Comparison of ENCODE assay signal across 15 cellular contexts in the genomic region with DNA sequence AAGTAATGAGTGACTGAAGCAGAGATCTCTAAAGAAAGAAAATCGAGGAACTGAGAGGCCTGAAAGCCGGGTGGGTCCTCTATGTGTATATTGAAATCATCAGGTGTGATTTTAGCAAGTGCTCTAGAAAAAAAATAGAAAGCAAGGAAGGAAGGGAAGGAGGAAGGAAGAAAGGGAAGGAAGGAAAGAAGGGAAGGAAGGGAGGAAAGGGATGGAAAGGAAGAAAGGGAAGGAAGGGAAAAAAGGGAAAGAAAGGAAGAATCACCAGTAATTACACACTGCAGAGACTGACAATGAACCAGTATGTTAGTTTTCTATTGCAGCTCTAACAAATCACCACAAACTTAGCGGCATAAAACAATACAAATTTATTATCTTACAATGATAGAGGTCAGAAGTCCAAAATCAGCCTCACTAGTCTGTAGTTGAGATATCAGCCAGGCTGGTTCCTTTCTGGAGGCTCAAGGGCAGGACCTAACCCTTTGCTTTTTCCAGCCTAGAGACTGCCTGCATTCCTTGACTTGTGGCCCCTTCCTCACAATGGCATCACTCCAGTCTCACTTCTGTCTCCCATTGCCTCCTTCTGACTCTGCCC. TPM values are rescaled to one million over a fixed set of nuclear protein-coding genes. Genes with fewer than 3 reads are reported as not detected.
DNase-seq lines count a peak whose midpoint lies in the region; ATAC-seq and TF ChIP-seq lines count a peak whose summit lies in the region.
"Had no signal": no experiment of that assay in that cellular context is flagged by ENCODE, and none has a peak within 500 bp of the region (broad histone marks: within the 10 kb centered on the region; RNA-seq: fewer than 3 reads in every experiment).

No MANE protein-coding gene starts in this region.

- H3K9ac ChIP-seq in colonic mucosa (ENCODE audit: low read depth in 2 of 2, low read length in 2 of 2) (no peak overlapping the region), mucosa of rectum (ENCODE audit: low read depth in 1 of 2, low read length in 2 of 2) (no peak overlapping the region)

- intact Hi-C loops in colonic mucosa (cut with DNase I) (no loop called here), transverse colon (cut with DNase I; ENCODE audit: low total_unique reads) (no loop called here)

- peak overlapping the region; percentile 47 for H3K27ac ChIP-seq in colonic mucosa
- peak overlapping the region; percentile 36 to 52 for H3K27ac ChIP-seq in mucosa of rectum (ENCODE audit: low read depth in 2 of 2, low read length in 2 of 2)
- H3K27ac ChIP-seq in transverse colon: peak overlapping the region in 3 of 4 donors; percentile 45 to 52 (median 52)

- no peak for TF ChIP-seq POLR2A in transverse colon (IDR thresholded peaks at IDR 0.05)

- TF ChIP-seq CTCF in colonic mucosa (IDR thresholded peaks at IDR 0.05): no peak
- no peak for TF ChIP-seq CTCF in transverse colon (IDR thresholded peaks at IDR 0.05)

- ATAC-seq in GM19023 (IDR thresholded peaks at IDR 0.05; ENCODE audit: unreplicated experiment): no peak

- H3K4me3 ChIP-seq in colonic mucosa (no peak overlapping the region), mucosa of rectum (ENCODE audit: low read length in 2 of 2) (no peak overlapping the region), transverse colon (no peak overlapping the region)

- H3K9me3 ChIP-seq in colonic mucosa (no peaks in the 10 kb centered on the region), mucosa of rectum (ENCODE audit: control insufficient read depth in 2 of 2, low read length in 2 of 2) (no peaks in the 10 kb centered on the region), transverse colon (no peaks in the 10 kb centered on the region)

- no peak for TF ChIP-seq EP300 in transverse colon (IDR thresholded peaks at IDR 0.05; ENCODE audit: low read depth)

- no peaks in the 10 kb centered on the region for H3K36me3 ChIP-seq in colonic mucosa
- H3K36me3 ChIP-seq in mucosa of rectum (ENCODE audit: control insufficient read depth in 2 of 2, insufficient read depth in 2 of 2, low read length in 2 of 2): no peaks in the 10 kb centered on the region
- no peaks in the 10 kb centered on the region for H3K36me3 ChIP-seq in transverse colon

- no peak for DNase-seq in colonic mucosa
- DNase-seq in transverse colon: peak; percentile 15
- DNase-seq in hypothalamus (lab: John Stamatoyannopoulos, UW): no peak
- DNase-seq in amygdala (lab: John Stamatoyannopoulos, UW): no peak
- DNase-seq: C1 segment of cervical spinal cord; Calu3; CD4-positive, alpha-beta memory T cell; COR-L47; DMS53; DMS79 treated with DMSO at 0.1 percent for 48 hours; GF-D8; GOT3; HCEC 1CT had no signal

- in situ Hi-C loops in transverse colon (cut with MboI; ENCODE audit: low pct_ligation_motif_present in 1 of 4, low pct_unique_long_range_greater_than_20kb in 1 of 4, low sequenced_read_pairs in 3 of 4): no loop called here

- no peaks in the 10 kb centered on the region for H3K27me3 ChIP-seq in colonic mucosa
- H3K27me3 ChIP-seq in mucosa of rectum (ENCODE audit: control insufficient read depth in 2 of 2, insufficient read depth in 2 of 2, low read length in 2 of 2): no peaks in the 10 kb centered on the region
- H3K27me3 ChIP-seq in transverse colon: no peaks in the 10 kb centered on the region

- WGBS in transverse colon (ENCODE audit: low coverage in 1 of 2), 2 donors: 35 to 58% methylated on average over 3 of the region's 3 CpGs

- peaks cover 5% of the 10 kb centered on the region for H3K4me1 ChIP-seq in colonic mucosa
- H3K4me1 ChIP-seq in mucosa of rectum (ENCODE audit: control insufficient read depth in 2 of 2, insufficient read depth in 2 of 2, low read length in 2 of 2): peaks cover 7 to 9% of the 10 kb centered on the region in 2 donors
- peaks cover 0 to 9% (median 3%) of the 10 kb centered on the region in 4 donors for H3K4me1 ChIP-seq in transverse colon

RNA-seq across cellular contexts. Expression of a gene that starts 47.3 kb away (rescaled TPM):
- total RNA-seq in colonic mucosa (10 to 100 TPM; 26.4 to 36.6 TPM), transverse colon (100 to 1,000 TPM in 1 of 4 donors, 10 to 100 TPM in 3; 49.0 to 102 (median 54.2) TPM)
